Comparison of ENCODE assay signal across 1 cellular context in genomic region chr3:172646439-172647015, GRCh38.
TF ChIP-seq lines count a peak whose summit lies in the region.

No MANE protein-coding gene starts in this region.

TF ChIP-seq in HepG2, 621 proteins besides CTCF, POLR2A, EP300 and RAD21 (continued from another document):
- TF ChIP-seq DRAP1 (CRISPR knock-in tag; IDR thresholded peaks at IDR 0.05): no peak
